ENCODE assay signal across 8 cellular contexts in the genomic region with DNA sequence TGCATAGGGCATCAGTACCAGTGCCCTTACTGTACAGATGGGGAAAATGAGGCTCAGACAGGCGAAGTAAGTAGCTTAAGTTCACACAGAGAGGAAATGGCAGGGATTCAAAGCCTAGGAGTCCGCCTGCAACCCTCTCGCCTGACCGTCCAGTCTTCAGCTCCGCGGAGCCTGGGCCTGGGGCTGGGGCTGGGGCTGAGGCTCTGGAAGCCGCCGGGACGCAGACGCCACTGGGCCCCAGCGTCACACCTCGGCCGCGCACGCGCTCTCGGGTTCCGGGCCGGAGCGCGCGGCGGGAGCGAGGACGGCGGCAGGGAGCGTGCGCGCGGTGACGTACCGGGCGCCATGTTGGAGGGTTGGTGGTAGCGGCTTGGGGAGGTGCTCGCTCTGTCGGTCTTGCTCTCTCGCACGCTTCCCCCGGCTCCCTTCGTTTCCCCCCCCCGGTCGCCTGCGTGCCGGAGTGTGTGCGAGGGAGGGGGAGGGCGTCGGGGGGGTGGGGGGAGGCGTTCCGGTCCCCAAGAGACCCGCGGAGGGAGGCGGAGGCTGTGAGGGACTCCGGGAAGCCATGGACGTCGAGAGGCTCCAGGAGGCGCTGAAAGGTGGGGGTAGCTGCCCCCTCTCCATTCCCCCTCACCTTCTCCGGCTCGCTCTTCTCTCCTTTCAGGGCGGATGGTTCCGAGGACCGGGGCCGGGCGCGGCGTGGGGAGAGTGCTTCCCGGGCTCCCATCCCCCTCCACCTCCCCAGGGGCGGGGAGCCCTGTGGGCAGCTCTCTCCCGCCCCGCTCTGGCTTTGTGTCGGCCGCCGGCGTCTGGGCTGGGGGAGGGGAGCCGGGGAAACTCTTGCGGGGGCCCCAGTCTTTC. TPM values are rescaled to one million over a fixed set of nuclear protein-coding genes. Genes with fewer than 3 reads are reported as not detected.
A peak's percentile ranks its signal among the peaks of the same experiment; 100 is the strongest.
DNase-seq lines count a peak whose midpoint lies in the region; ATAC-seq and TF ChIP-seq lines count a peak whose summit lies in the region.

A gene with protein sequence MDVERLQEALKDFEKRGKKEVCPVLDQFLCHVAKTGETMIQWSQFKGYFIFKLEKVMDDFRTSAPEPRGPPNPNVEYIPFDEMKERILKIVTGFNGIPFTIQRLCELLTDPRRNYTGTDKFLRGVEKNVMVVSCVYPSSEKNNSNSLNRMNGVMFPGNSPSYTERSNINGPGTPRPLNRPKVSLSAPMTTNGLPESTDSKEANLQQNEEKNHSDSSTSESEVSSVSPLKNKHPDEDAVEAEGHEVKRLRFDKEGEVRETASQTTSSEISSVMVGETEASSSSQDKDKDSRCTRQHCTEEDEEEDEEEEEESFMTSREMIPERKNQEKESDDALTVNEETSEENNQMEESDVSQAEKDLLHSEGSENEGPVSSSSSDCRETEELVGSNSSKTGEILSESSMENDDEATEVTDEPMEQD (plus strand): TSS at position 339 of the 861 bp plus-strand sequence. CDS start 227 bp downstream, at position 566.

- intact Hi-C loops in posterior cingulate gyrus (cut with DNase I), result loop anchor here (2.0 to 5.0 kb wide), 5 partner anchors 39 to 149 kb away; a partner anchor contains a TSS

- TF ChIP-seq CTCF in HFF-Myc (IDR thresholded peaks at IDR 0.05; ENCODE audit: low read depth, low read length, missing control alignments) (no peak), cardiac muscle cell (IDR thresholded peaks at IDR 0.05; ENCODE audit: low read depth, low read length) (no peak), type B pancreatic cell (conservative IDR thresholded peaks at IDR 0.05) (no peak)

- H3K9me3 ChIP-seq in cardiac muscle cell (ENCODE audit: low read depth), result no peaks in the 10 kb centered on the region

- H3K27ac Mint-ChIP-seq in activated naive CD8-positive, alpha-beta T cell treated with anti-CD3 and anti-CD28 coated beads, Interleukin-2, amount 50 U/mL, for 24 hours, result peak within 1 kb of the TSS; percentile 85
- H3K27ac Mint-ChIP-seq in type B pancreatic cell, result peak within 1 kb of the TSS; percentile 87

- peak; percentile 82 for ATAC-seq in activated naive CD8-positive, alpha-beta T cell treated with anti-CD3 and anti-CD28 coated beads, Interleukin-2, amount 50 U/mL, for 24 hours

- H3K4me3 Mint-ChIP-seq in activated naive CD8-positive, alpha-beta T cell treated with anti-CD3 and anti-CD28 coated beads, Interleukin-2, amount 50 U/mL, for 24 hours, result peak within 1 kb of the TSS; percentile 86
- peak within 1 kb of the TSS; percentile 95 for H3K4me3 Mint-ChIP-seq in type B pancreatic cell

- H3K27me3 Mint-ChIP-seq in activated naive CD8-positive, alpha-beta T cell treated with anti-CD3 and anti-CD28 coated beads, Interleukin-2, amount 50 U/mL, for 24 hours, result no peaks in the 10 kb centered on the region
- no peaks in the 10 kb centered on the region for H3K27me3 Mint-ChIP-seq in type B pancreatic cell

- H3K4me3 ChIP-seq in HFF-Myc (replicated peaks; ENCODE audit: low read depth, low read length), result peak within 1 kb of the TSS; percentile 85
- H3K4me3 ChIP-seq in cardiac muscle cell, result peak within 1 kb of the TSS; percentile 89

- DNase-seq in HFF-Myc (ENCODE audit: extremely low read depth, low read depth) (peak; percentile 37), MV-4-11 (lab: John Stamatoyannopoulos, UW) (peak; percentile 82), SW480 (ENCODE audit: low spot score) (peak; percentile 88), cardiac muscle cell (ENCODE audit: low read depth in 1 of 2, low spot score in 1 of 2) (peak; percentile 94 to 95), posterior cingulate gyrus (peak; percentile 76 to 97 (median 82)), type B pancreatic cell (ENCODE audit: extremely low spot score, unreplicated experiment) (peak; percentile 94)
- peak; percentile 91 for DNase-seq in activated naive CD8-positive, alpha-beta T cell treated with anti-CD3 and anti-CD28 coated beads, Interleukin-2, amount 50 U/mL, for 24 hours

- no peaks in the 10 kb centered on the region for H3K9me3 Mint-ChIP-seq in activated naive CD8-positive, alpha-beta T cell treated with anti-CD3 and anti-CD28 coated beads, Interleukin-2, amount 50 U/mL, for 24 hours
- no peaks in the 10 kb centered on the region for H3K9me3 Mint-ChIP-seq in type B pancreatic cell

- H3K4me1 ChIP-seq in cardiac muscle cell (ENCODE audit: low read depth), result peaks cover 31% of the 10 kb centered on the region

- H3K27me3 ChIP-seq in cardiac muscle cell, result no peaks in the 10 kb centered on the region

- peaks cover 13% of the 10 kb centered on the region for H3K36me3 ChIP-seq in cardiac muscle cell

- peak; percentile 92 for TF ChIP-seq POLR2A in GM10847 (IDR thresholded peaks at IDR 0.05; ENCODE audit: extremely low read depth, insufficient read length)

- peak within 1 kb of the TSS; percentile 98 for H3K27ac ChIP-seq in cardiac muscle cell

- H3K4me1 Mint-ChIP-seq in activated naive CD8-positive, alpha-beta T cell treated with anti-CD3 and anti-CD28 coated beads, Interleukin-2, amount 50 U/mL, for 24 hours, result peaks cover 43% of the 10 kb centered on the region
- peaks cover 29% of the 10 kb centered on the region for H3K4me1 Mint-ChIP-seq in type B pancreatic cell (ENCODE audit: unreplicated experiment)

- peaks cover 36% of the 10 kb centered on the region for H3K36me3 Mint-ChIP-seq in activated naive CD8-positive, alpha-beta T cell treated with anti-CD3 and anti-CD28 coated beads, Interleukin-2, amount 50 U/mL, for 24 hours (ENCODE audit: low read depth)
- peaks cover 24% of the 10 kb centered on the region for H3K36me3 Mint-ChIP-seq in type B pancreatic cell

RNA-seq across cellular contexts. Expression of the gene that starts here (rescaled TPM):
- 42.2 and 49.1 TPM in 2 replicates for total RNA-seq in cardiac muscle cell
- 44.8 and 50.1 TPM in 2 replicates for polyA plus RNA-seq in cardiac muscle cell
- total RNA-seq in type B pancreatic cell (ENCODE audit: low replicate concordance), result 86.5 and 100 TPM in 2 replicates

Comparison
In these comparisons a context has a peak if more than half of its experiments do, and no peak if none do; other contexts are left out.
1. Peak in every context shown above with its lines: DNase-seq, ATAC-seq, H3K4me3 ChIP-seq and H3K27ac ChIP-seq.
2. DNase-seq: peak in every context shown above with its lines; median percentile 94 in cardiac muscle cell; 94 in type B pancreatic cell; 91 in activated naive CD8-positive, alpha-beta T cell treated with anti-CD3 and anti-CD28 coated beads, Interleukin-2, amount 50 U/mL, for 24 hours; 88 in SW480; 82 in posterior cingulate gyrus; 82 in MV-4-11; 37 in HFF-Myc.